ENCODE assay signal across 8 cellular contexts in genomic region chr17:28925912-28926365, GRCh38. TPM values are rescaled to one million over a fixed set of nuclear protein-coding genes. Genes with fewer than 3 reads are reported as not detected.
DNase-seq lines count a peak whose midpoint lies in the region; ATAC-seq and TF ChIP-seq lines count a peak whose summit lies in the region.

No MANE protein-coding gene starts in this region.

- H3K36me3 ChIP-seq in mammary epithelial cell (ENCODE audit: insufficient read depth, low read length) (peaks cover 14% of the 10 kb centered on the region), neutrophil (peaks cover 28% of the 10 kb centered on the region)

- H4K20me1 ChIP-seq in mammary epithelial cell (ENCODE audit: insufficient read depth, low read length) = no peaks in the 10 kb centered on the region

- intact Hi-C loops in mammary epithelial cell (cut with micrococcal nuclease) = no loop called here

- H3K79me2 ChIP-seq in mammary epithelial cell (ENCODE audit: insufficient read depth, low read length) = peaks cover 60% of the 10 kb centered on the region

- TF ChIP-seq CTCF in mammary epithelial cell (conservative IDR thresholded peaks at IDR 0.05 in 1 of 2, IDR thresholded peaks at IDR 0.05 in 1 of 2; ENCODE audit: extremely low read depth in 1 of 2, insufficient read depth in 1 of 2, low read depth in 1 of 2, low read length in 2 of 2) (no peak), neutrophil (IDR thresholded peaks at IDR 0.05) (no peak)

- ATAC-seq in HG03460 (IDR thresholded peaks at IDR 0.05; ENCODE audit: unreplicated experiment) = no peak
- no peak for ATAC-seq in GM19455 (IDR thresholded peaks at IDR 0.05; ENCODE audit: unreplicated experiment)

- H3K27ac ChIP-seq in mammary epithelial cell (ENCODE audit: insufficient read depth, low read depth, low read length) (peak overlapping the region; percentile 60), neutrophil (peak overlapping the region; percentile 96)

- CTCF ChIA-PET in mammary epithelial cell (lab: Charles Lee; ENCODE audit: low non-redundant PET) = no interaction called here

- peak; percentile 39 for DNase-seq in stimulated activated CD4-positive, alpha-beta T cell treated with anti-CD3 and anti-CD28 coated beads, Interleukin-2, amount 100 ng/mL, for 4 hours (ENCODE audit: low read depth)
- no peak for DNase-seq in stimulated activated CD4-positive, alpha-beta T cell treated with anti-CD3 and anti-CD28 coated beads, Interleukin-4, amount 100 ng/mL, for 1 hour
- DNase-seq in SW 1271 (lab: John Stamatoyannopoulos, UW) = peak; percentile 20 to 72
- peak; percentile 95 for DNase-seq in mammary epithelial cell
- no peak for DNase-seq in SHP77 (lab: John Stamatoyannopoulos, UW)

- 0% methylated on average over 2 of the region's 2 CpGs for WGBS in mammary epithelial cell (ENCODE audit: low coverage, missing lambda C conversion rate)

- H3K4me1 ChIP-seq in mammary epithelial cell (ENCODE audit: insufficient read depth, low read length) (peaks cover 26% of the 10 kb centered on the region), neutrophil (ENCODE audit: control insufficient read depth in 1 of 2, insufficient read depth in 1 of 2, low read depth in 1 of 2, low read length in 1 of 2) (peaks cover 64 to 72% of the 10 kb centered on the region in 2 experiments)

- no peak overlapping the region for H2AFZ ChIP-seq in mammary epithelial cell (ENCODE audit: low read depth, low read length)

- no TSS peak for BruUV-seq in mammary epithelial cell (replicated peaks; lab: Mats Ljungman, UMichigan)

- no peaks in the 10 kb centered on the region for H3K27me3 ChIP-seq in mammary epithelial cell (ENCODE audit: insufficient read depth, low read length)
- H3K27me3 ChIP-seq in neutrophil = no peaks in the 10 kb centered on the region

- H3K9me3 ChIP-seq in mammary epithelial cell (replicated peaks; ENCODE audit: insufficient read depth, low read length) (peaks cover 5% of the 10 kb centered on the region), neutrophil (no peaks in the 10 kb centered on the region)

- H3K4me2 ChIP-seq in mammary epithelial cell (ENCODE audit: insufficient read depth, low read depth, low read length) = peak overlapping the region; percentile 22

- H3K4me3 ChIP-seq in mammary epithelial cell (replicated peaks in 1 of 3; ENCODE audit: insufficient read depth in 1 of 3, low read depth in 2 of 3, low read length in 3 of 3) (no peak overlapping the region), neutrophil (ENCODE audit: low read depth in 1 of 2, low read length in 1 of 2) (peak overlapping the region; percentile 48 to 53)

- no peak overlapping the region for H3K9ac ChIP-seq in mammary epithelial cell (ENCODE audit: insufficient read depth, low read length)

- in situ Hi-C loops in mammary epithelial cell (cut with MboI; ENCODE audit: low sequenced_read_pairs in 2 of 2) = no loop called here

- dilution Hi-C loops in mammary epithelial cell (cut with HindIII; ENCODE audit: low sequenced_read_pairs) = no loop called here

RNA-seq across cellular contexts. Expression of gene DHRS13, which starts 23.1 kb away (rescaled TPM):
- 1 to 10 TPM; 2.3 to 7.3 TPM for total RNA-seq in mammary epithelial cell
- polyA plus RNA-seq in mammary epithelial cell = 7.9 TPM
- polyA minus RNA-seq in mammary epithelial cell = 6.2 TPM

RNA-seq across cellular contexts. Expression of gene PHF12, which starts 25.4 kb away (rescaled TPM):
- total RNA-seq in mammary epithelial cell = 10 to 100 TPM; 22.7 to 31.1 TPM
- polyA plus RNA-seq in mammary epithelial cell = 17.8 TPM
- 60.6 TPM for polyA minus RNA-seq in mammary epithelial cell

RNA-seq across cellular contexts. Expression of gene FLOT2, which starts 28.4 kb away (rescaled TPM):
- total RNA-seq in mammary epithelial cell = 100 to 1,000 TPM in 1 of 2 donors, 10 to 100 TPM in 1; 80.2 to 129 TPM
- 105 TPM for polyA plus RNA-seq in mammary epithelial cell
- polyA minus RNA-seq in mammary epithelial cell = 226 TPM

Comparison
In these comparisons a context has a peak if more than half of its experiments do, and no peak if none do; other contexts are left out.
1. DNase-seq: peak in stimulated activated CD4-positive, alpha-beta T cell treated with anti-CD3 and anti-CD28 coated beads, Interleukin-2, amount 100 ng/mL, for 4 hours (single experiment), SW 1271 (2 of 2) and mammary epithelial cell (single experiment); none in stimulated activated CD4-positive, alpha-beta T cell treated with anti-CD3 and anti-CD28 coated beads, Interleukin-4, amount 100 ng/mL, for 1 hour (single experiment) and SHP77 (0 of 2).
2. H3K4me3 ChIP-seq: peak in neutrophil (2 of 2); none in mammary epithelial cell (0 of 3).